Comparison of ENCODE assay signal across 28 cellular contexts in genomic region chr11:122786896-122787295, GRCh38. TPM values are rescaled to one million over a fixed set of nuclear protein-coding genes. Genes with fewer than 3 reads are reported as not detected.
DNase-seq lines count a peak whose midpoint lies in the region; ATAC-seq and TF ChIP-seq lines count a peak whose summit lies in the region.
"Had no signal": no experiment of that assay in that cellular context is flagged by ENCODE, and none has a peak within 500 bp of the region (broad histone marks: within the 10 kb centered on the region; RNA-seq: fewer than 3 reads in every experiment).

No MANE protein-coding gene starts in this region.

- H2AFZ ChIP-seq in H9 (ENCODE audit: low read length): no peak overlapping the region
- H2AFZ ChIP-seq: GM23248 had no signal

- no peaks in the 10 kb centered on the region for H3K23me2 ChIP-seq in H9 (ENCODE audit: insufficient read length, low read depth, low read length, poor library complexity, severe bottlenecking)

- H3K4me1 Mint-ChIP-seq in H9 (peaks cover 9 to 12% of the 10 kb centered on the region in 2 experiments; a peak in 3 of 4 replicates), WTC11 (peaks cover 10% of the 10 kb centered on the region)

- H3K4me1 ChIP-seq in H9 (ENCODE audit: insufficient read depth, low read length) (no peaks in the 10 kb centered on the region), upper lobe of right lung (peaks cover 17% of the 10 kb centered on the region)
- H3K4me1 ChIP-seq: SJCRH30 had no signal

- ATAC-seq in WTC11: no peak
- peak; percentile 62 for ATAC-seq in upper lobe of right lung
- no peak for ATAC-seq in HG02884 (IDR thresholded peaks at IDR 0.05; ENCODE audit: unreplicated experiment)
- ATAC-seq: A549, K562, PC-3, Right ventricle myocardium inferior had no signal

- no peak overlapping the region for H2BK12ac ChIP-seq in H9 (ENCODE audit: insufficient read length, low read depth, low read length)

- no peak overlapping the region for H3K9ac ChIP-seq in H9 (ENCODE audit: extremely low read depth, insufficient read length, low read length)
- H3K9ac ChIP-seq: BLaER1 treated with 17β-estradiol and CSF1 and Interleukin-3, amounts not matched to agents 10 nM and 100 nM; GM23248 had no signal

- H3K79me2 ChIP-seq in H9 (ENCODE audit: insufficient read depth, low read length): no peaks in the 10 kb centered on the region

- no peak overlapping the region for H3K14ac ChIP-seq in H9 (ENCODE audit: insufficient read depth, low read length)

- no peak overlapping the region for H2BK5ac ChIP-seq in H9 (ENCODE audit: insufficient read length, low read length)

- intact Hi-C loops in upper lobe of right lung (cut with DNase I): no loop called here

- H3K4me3 ChIP-seq in upper lobe of right lung: no peak overlapping the region
- H3K4me3 ChIP-seq: A549; BLaER1 treated with 17β-estradiol and CSF1 and Interleukin-3, amounts not matched to agents 10 nM and 100 nM; GM23248; K562; SJCRH30 had no signal

- no peaks in the 10 kb centered on the region for H3K27me3 ChIP-seq in H9 (ENCODE audit: insufficient read depth, low read length)
- H3K27me3 ChIP-seq in upper lobe of right lung: no peaks in the 10 kb centered on the region
- H3K27me3 ChIP-seq: BLaER1 treated with 17β-estradiol and CSF1 and Interleukin-3, amounts not matched to agents 10 nM and 100 nM; SJCRH30 had no signal

- no peak overlapping the region for H3K56ac ChIP-seq in H9 (ENCODE audit: insufficient read length, low read depth, low read length)

- H3K4me2 ChIP-seq in H9 (ENCODE audit: insufficient read depth, insufficient read length, low read length): no peak overlapping the region
- H3K4me2 ChIP-seq: A549; BLaER1 treated with 17β-estradiol and CSF1 and Interleukin-3, amounts not matched to agents 10 nM and 100 nM had no signal

- peak overlapping the region in 2 of 3 experiments; percentile 24 to 42; a peak in 1 of 7 replicates for H3K27ac Mint-ChIP-seq in H9
- H3K27ac Mint-ChIP-seq in WTC11: peak overlapping the region; percentile 58
- H3K27ac Mint-ChIP-seq: CD4-positive, alpha-beta T cell had no signal

- no peak overlapping the region for H3K18ac ChIP-seq in H9 (ENCODE audit: insufficient read length, low read depth, low read length)

- no peak overlapping the region for H3T11ph ChIP-seq in H9 (ENCODE audit: low read length)

- TF ChIP-seq CTCF in H9 (conservative IDR thresholded peaks at IDR 0.05) (no peak), WTC11 (IDR thresholded peaks at IDR 0.05) (no peak), upper lobe of right lung (IDR thresholded peaks at IDR 0.05) (no peak)

- POLR2A ChIA-PET in WTC11 (lab: Charles Lee): no interaction called here

- no peak overlapping the region for H2BK20ac ChIP-seq in H9 (ENCODE audit: low read depth, low read length, poor library complexity, severe bottlenecking)

- no peak overlapping the region for H3K4me3 Mint-ChIP-seq in H9
- H3K4me3 Mint-ChIP-seq in WTC11: no peak overlapping the region
- H3K4me3 Mint-ChIP-seq: CD4-positive, alpha-beta T cell had no signal

- H3K36me3 Mint-ChIP-seq in H9 (ENCODE audit: insufficient read depth in 1 of 3, low read depth in 3 of 3) (no peaks in the 10 kb centered on the region; a peak in 1 of 7 replicates), WTC11 (peaks cover 5% of the 10 kb centered on the region; the same call in 1 of the 2 replicates)

- no peak overlapping the region for H2BK15ac ChIP-seq in H9 (ENCODE audit: low read depth, low read length)

- H3K4ac ChIP-seq in H9 (ENCODE audit: low read depth, low read length): no peak overlapping the region

- H3K27ac ChIP-seq in H9 (ENCODE audit: insufficient read length, low read depth, low read length): no peak overlapping the region
- H3K27ac ChIP-seq in upper lobe of right lung: peak overlapping the region; percentile 24
- H3K27ac ChIP-seq: A549; BLaER1 treated with 17β-estradiol and CSF1 and Interleukin-3, amounts not matched to agents 10 nM and 100 nM; GM23248; SJCRH30 had no signal

- no peaks in the 10 kb centered on the region for H3K27me3 Mint-ChIP-seq in H9 (ENCODE audit: low read depth)
- no peaks in the 10 kb centered on the region for H3K27me3 Mint-ChIP-seq in WTC11 (ENCODE audit: low read depth)
- H3K27me3 Mint-ChIP-seq: CD4-positive, alpha-beta T cell had no signal

- H4K91ac ChIP-seq in H9 (ENCODE audit: insufficient read length, low read depth, low read length): no peak overlapping the region

- DNase-seq in H9 (no peak), WTC11 (ENCODE audit: low spot score) (no peak), fibroblast of gingiva (ENCODE audit: low read depth) (peak; percentile 42), upper lobe of right lung (no peak), NCI-H146 (lab: John Stamatoyannopoulos, UW) (no peak)
- DNase-seq in stimulated activated naive CD4-positive, alpha-beta T cell treated with Interleukin-2 at 50 U/mL for 16 hours (lab: John Stamatoyannopoulos, UW): no peak
- DNase-seq: AML-193; CD4-positive, alpha-beta T cell; GM23248; H7; Kasumi-1; MV-4-11; NCI-H1105; NCI-H2029; NCI-H446 treated with DMSO at 0.1 percent for 48 hours; NCI-H526; NCI-H82; NK-92 treated with Interleukin-12 subunit alpha and Interleukin-12 subunit beta, amount 100 ng/mL, for 24 hours; PC-3; SJCRH30 had no signal

- WGBS in H9 (ENCODE audit: extremely low coverage, insufficient read length, low lambda C conversion rate): no CpG with 5 or more reads among the region's 7 CpGs

- H3K9me3 Mint-ChIP-seq in H9 (no peaks in the 10 kb centered on the region), WTC11 (no peaks in the 10 kb centered on the region)
- H3K9me3 Mint-ChIP-seq: CD4-positive, alpha-beta T cell had no signal

- peaks cover 13% of the 10 kb centered on the region for H3K36me3 ChIP-seq in upper lobe of right lung
- H3K36me3 ChIP-seq: SJCRH30 had no signal

- no peaks in the 10 kb centered on the region for H3K79me1 ChIP-seq in H9 (ENCODE audit: insufficient read depth, low read depth, low read length, poor library complexity, severe bottlenecking)

- H3K9me3 ChIP-seq in H9 (ENCODE audit: control insufficient read depth, low read depth, low read length) (no peaks in the 10 kb centered on the region), upper lobe of right lung (no peaks in the 10 kb centered on the region)
- H3K9me3 ChIP-seq: A549; BLaER1 treated with 17β-estradiol and CSF1 and Interleukin-3, amounts not matched to agents 10 nM and 100 nM; SJCRH30 had no signal

- H2AK5ac ChIP-seq in H9 (ENCODE audit: insufficient read length, low read length): no peak overlapping the region

- no peaks in the 10 kb centered on the region for H4K20me1 ChIP-seq in H9 (ENCODE audit: control insufficient read depth, insufficient read depth, insufficient read length)

- H2BK120ac ChIP-seq in H9 (ENCODE audit: low read depth, low read length, poor library complexity, severe bottlenecking): no peak overlapping the region

- H4K8ac ChIP-seq in H9 (replicated peaks; ENCODE audit: insufficient read length, low read depth, low read length): no peak overlapping the region

- H3K23ac ChIP-seq in H9 (ENCODE audit: insufficient read length, low read depth, low read length): no peak overlapping the region

- CTCF ChIA-PET in WTC11 (lab: Charles Lee): interaction anchor here (1.3 to 3.4 kb wide), 5 partner anchors 9 to 236 kb away, joined by 3 to 12 read pairs (median 4); no protein-coding TSS in a partner anchor

- no peak overlapping the region for H4K5ac ChIP-seq in H9 (ENCODE audit: insufficient read length, low read depth, low read length)

TF ChIP-seq in WTC11, 78 proteins besides CTCF, POLR2A, EP300 and RAD21 (continues in another document):
- TF ChIP-seq, protein P1, sequence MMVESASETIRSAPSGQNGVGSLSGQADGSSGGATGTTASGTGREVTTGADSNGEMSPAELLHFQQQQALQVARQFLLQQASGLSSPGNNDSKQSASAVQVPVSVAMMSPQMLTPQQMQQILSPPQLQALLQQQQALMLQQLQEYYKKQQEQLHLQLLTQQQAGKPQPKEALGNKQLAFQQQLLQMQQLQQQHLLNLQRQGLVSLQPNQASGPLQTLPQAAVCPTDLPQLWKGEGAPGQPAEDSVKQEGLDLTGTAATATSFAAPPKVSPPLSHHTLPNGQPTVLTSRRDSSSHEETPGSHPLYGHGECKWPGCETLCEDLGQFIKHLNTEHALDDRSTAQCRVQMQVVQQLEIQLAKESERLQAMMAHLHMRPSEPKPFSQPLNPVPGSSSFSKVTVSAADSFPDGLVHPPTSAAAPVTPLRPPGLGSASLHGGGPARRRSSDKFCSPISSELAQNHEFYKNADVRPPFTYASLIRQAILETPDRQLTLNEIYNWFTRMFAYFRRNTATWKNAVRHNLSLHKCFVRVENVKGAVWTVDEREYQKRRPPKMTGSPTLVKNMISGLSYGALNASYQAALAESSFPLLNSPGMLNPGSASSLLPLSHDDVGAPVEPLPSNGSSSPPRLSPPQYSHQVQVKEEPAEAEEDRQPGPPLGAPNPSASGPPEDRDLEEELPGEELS (CRISPR knock-in tag; IDR thresholded peaks at IDR 0.05): no peak
- TF ChIP-seq, protein P2, sequence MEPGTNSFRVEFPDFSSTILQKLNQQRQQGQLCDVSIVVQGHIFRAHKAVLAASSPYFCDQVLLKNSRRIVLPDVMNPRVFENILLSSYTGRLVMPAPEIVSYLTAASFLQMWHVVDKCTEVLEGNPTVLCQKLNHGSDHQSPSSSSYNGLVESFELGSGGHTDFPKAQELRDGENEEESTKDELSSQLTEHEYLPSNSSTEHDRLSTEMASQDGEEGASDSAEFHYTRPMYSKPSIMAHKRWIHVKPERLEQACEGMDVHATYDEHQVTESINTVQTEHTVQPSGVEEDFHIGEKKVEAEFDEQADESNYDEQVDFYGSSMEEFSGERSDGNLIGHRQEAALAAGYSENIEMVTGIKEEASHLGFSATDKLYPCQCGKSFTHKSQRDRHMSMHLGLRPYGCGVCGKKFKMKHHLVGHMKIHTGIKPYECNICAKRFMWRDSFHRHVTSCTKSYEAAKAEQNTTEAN (CRISPR knock-in tag; IDR thresholded peaks at IDR 0.05): no peak
- TF ChIP-seq ELF4 (CRISPR knock-in tag; IDR thresholded peaks at IDR 0.05; ENCODE audit: low read depth) (no peak), FOXP1 (CRISPR knock-in tag; IDR thresholded peaks at IDR 0.05; ENCODE audit: borderline replicate concordance) (no peak), ZNF671 (CRISPR knock-in tag; IDR thresholded peaks at IDR 0.05) (no peak)
- TF ChIP-seq, protein P3, sequence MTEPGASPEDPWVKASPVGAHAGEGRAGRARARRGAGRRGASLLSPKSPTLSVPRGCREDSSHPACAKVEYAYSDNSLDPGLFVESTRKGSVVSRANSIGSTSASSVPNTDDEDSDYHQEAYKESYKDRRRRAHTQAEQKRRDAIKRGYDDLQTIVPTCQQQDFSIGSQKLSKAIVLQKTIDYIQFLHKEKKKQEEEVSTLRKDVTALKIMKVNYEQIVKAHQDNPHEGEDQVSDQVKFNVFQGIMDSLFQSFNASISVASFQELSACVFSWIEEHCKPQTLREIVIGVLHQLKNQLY (CRISPR knock-in tag; IDR thresholded peaks at IDR 0.05): no peak

RNA-seq across cellular contexts. Expression of gene CRTAM, which starts 51.4 kb away (rescaled TPM):
- total RNA-seq in H9 (2021) (not detected in 2 replicates), WTC11 (2021) (not detected in 3 replicates), upper lobe of right lung (8.5 TPM)
- total RNA-seq: G401, GM23248, HT1080, K562, M059J, PC-3, SJCRH30 had no signal
